16 cellular contexts compared by ENCODE assay signal in genomic region chrX:67654301-67654700, GRCh38.
"Had no signal": no experiment of that assay in that cellular context is flagged by ENCODE, and none has a peak within 500 bp of the region (broad histone marks: within the 10 kb centered on the region; RNA-seq: fewer than 3 reads in every experiment).

No MANE protein-coding gene starts in this region.

- H3K36me3 Mint-ChIP-seq: naive thymus-derived CD8-positive, alpha-beta T cell had no signal

- DNase-seq: cerebellar nuclear complex; effector memory CD8-positive, alpha-beta T cell; erythroblast; mammary epithelial cell; naive thymus-derived CD8-positive, alpha-beta T cell; posterior cingulate gyrus; stimulated activated CD4-positive, alpha-beta T cell treated with anti-CD3 and anti-CD28 coated beads, Interleukin-2, amount 100 ng/mL, for 48 hours; stimulated activated naive CD8-positive, alpha-beta T cell treated with anti-CD3 and anti-CD28 coated beads, Interleukin-15, Interleukin-2, amounts not matched to agents 100 U/mL and 50 U/mL, for 24 hours; tibial artery; upper lobe of left lung; uterus had no signal

- H3K4me1 Mint-ChIP-seq: naive thymus-derived CD8-positive, alpha-beta T cell had no signal

- H3K27ac Mint-ChIP-seq: dendritic cell treated with granulocyte-macrophage colony-stimulating factor and Interleukin-4, amounts not matched to agents 40 ng/mL and 50 ng/mL, for 4 days; effector memory CD8-positive, alpha-beta T cell; naive thymus-derived CD8-positive, alpha-beta T cell had no signal

- H3K4me3 Mint-ChIP-seq: dendritic cell treated with granulocyte-macrophage colony-stimulating factor and Interleukin-4, amounts not matched to agents 40 ng/mL and 50 ng/mL, for 4 days; effector memory CD8-positive, alpha-beta T cell; naive thymus-derived CD8-positive, alpha-beta T cell had no signal

- H3K27me3 Mint-ChIP-seq: dendritic cell treated with granulocyte-macrophage colony-stimulating factor and Interleukin-4, amounts not matched to agents 40 ng/mL and 50 ng/mL, for 4 days; effector memory CD8-positive, alpha-beta T cell; naive thymus-derived CD8-positive, alpha-beta T cell had no signal

- H3K4me1 ChIP-seq: foreskin keratinocyte, right atrium auricular region, tibial artery, upper lobe of left lung, uterus had no signal

- H3K27ac ChIP-seq: foreskin keratinocyte, neutrophil, right atrium auricular region, tibial artery, upper lobe of left lung, uterus had no signal

- H3K4me3 ChIP-seq: right atrium auricular region, smooth muscle cell, tibial artery, upper lobe of left lung, uterus had no signal

- ATAC-seq: effector memory CD8-positive, alpha-beta T cell; foreskin keratinocyte; naive thymus-derived CD8-positive, alpha-beta T cell; stimulated activated naive CD8-positive, alpha-beta T cell treated with anti-CD3 and anti-CD28 coated beads, Interleukin-15, Interleukin-2, amounts not matched to agents 100 U/mL and 50 U/mL, for 24 hours had no signal

- H3K36me3 ChIP-seq: neutrophil, right atrium auricular region, tibial artery, upper lobe of left lung, uterus had no signal

- H3K9me3 Mint-ChIP-seq: dendritic cell treated with granulocyte-macrophage colony-stimulating factor and Interleukin-4, amounts not matched to agents 40 ng/mL and 50 ng/mL, for 4 days had no signal

- H3K27me3 ChIP-seq: foreskin keratinocyte, neutrophil, right atrium auricular region, tibial artery, upper lobe of left lung, uterus had no signal

- H3K9me3 ChIP-seq: neutrophil, tibial artery, upper lobe of left lung, uterus had no signal
